ENCODE assay signal across 12 cellular contexts in the genomic region with DNA sequence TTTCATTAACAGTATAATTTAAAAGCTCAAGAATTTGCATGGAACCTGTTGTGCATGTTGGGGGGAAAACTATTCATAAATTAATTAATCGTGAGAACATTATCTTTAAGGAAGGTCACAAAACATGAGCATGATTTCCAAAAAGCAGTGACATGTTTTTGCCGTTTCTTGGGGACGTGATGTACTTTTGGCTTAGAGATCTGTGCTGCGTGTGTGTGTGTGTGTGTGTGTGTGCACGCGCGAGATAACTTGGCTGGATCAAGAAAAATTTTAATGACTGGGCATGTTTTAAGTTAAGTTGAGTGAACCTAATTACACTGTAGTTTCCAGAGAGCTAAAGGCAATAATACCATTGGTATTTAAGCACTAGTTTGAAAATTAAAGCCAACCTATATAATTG. TPM values are rescaled to one million over a fixed set of nuclear protein-coding genes. Genes with fewer than 3 reads are reported as not detected.
DNase-seq lines count a peak whose midpoint lies in the region; ATAC-seq and TF ChIP-seq lines count a peak whose summit lies in the region.
"Had no signal": no experiment of that assay in that cellular context is flagged by ENCODE, and none has a peak within 500 bp of the region (broad histone marks: within the 10 kb centered on the region; RNA-seq: fewer than 3 reads in every experiment).

No MANE protein-coding gene starts in this region.

- H3K27ac ChIP-seq in VCaP (peak overlapping the region; percentile 72), esophagus squamous epithelium (peak overlapping the region in 3 of 4 donors; percentile 65 to 70 (median 67)), testis (peak overlapping the region; percentile 76 to 79)

- no peak for TF ChIP-seq CTCF in VCaP (conservative IDR thresholded peaks at IDR 0.05)
- no peak for TF ChIP-seq CTCF in esophagus squamous epithelium (IDR thresholded peaks at IDR 0.05)
- no peak for TF ChIP-seq CTCF in natural killer cell (IDR thresholded peaks at IDR 0.05)
- TF ChIP-seq CTCF in testis (IDR thresholded peaks at IDR 0.05) = no peak

- H3K36me3 ChIP-seq in esophagus squamous epithelium = peaks cover 0 to 29% (median 0%) of the 10 kb centered on the region in 3 donors
- no peaks in the 10 kb centered on the region for H3K36me3 ChIP-seq in testis (ENCODE audit: low read depth, missing control alignments)

- WGBS in esophagus squamous epithelium, 2 donors = 19 to 36% methylated on average over 7 of the region's 7 CpGs
- WGBS in testis, 2 donors = 35 to 37% methylated on average over 7 of the region's 7 CpGs

- DNase-seq in esophagus squamous epithelium (lab: John Stamatoyannopoulos, UW) (no peak), natural killer cell (no peak), testis (peak; percentile 63), posterior vena cava (ENCODE audit: low spot score) (no peak), activated T-cell treated with anti-CD3 and anti-CD28 coated beads for 4 hours (no peak)
- DNase-seq: amniotic stem cell; NCI-H1092; NCI-H82; stimulated activated naive CD4-positive, alpha-beta T cell had no signal

- H3K4me3 ChIP-seq in esophagus squamous epithelium = peak overlapping the region in 1 of 4 donors; percentile 29
- H3K4me3 ChIP-seq in testis = no peak overlapping the region

- ATAC-seq in natural killer cell (peak in 2 of 3 donors; percentile 6 to 12), GM21367 (IDR thresholded peaks at IDR 0.05; ENCODE audit: unreplicated experiment) (no peak), GM19452 (IDR thresholded peaks at IDR 0.05; ENCODE audit: unreplicated experiment) (no peak)

- H3K4me1 Mint-ChIP-seq in natural killer cell = peaks cover 87 to 95% of the 10 kb centered on the region in 2 donors

- H3K9me3 Mint-ChIP-seq in natural killer cell = no peaks in the 10 kb centered on the region

- peaks cover 5 to 87% (median 25%) of the 10 kb centered on the region in 3 donors for H3K4me1 ChIP-seq in esophagus squamous epithelium
- H3K4me1 ChIP-seq in testis = peaks cover 14% of the 10 kb centered on the region

- H3K36me3 Mint-ChIP-seq in natural killer cell = no peaks in the 10 kb centered on the region

- peak overlapping the region; percentile 63 to 78 for H3K27ac Mint-ChIP-seq in natural killer cell

- no peaks in the 10 kb centered on the region for H3K9me3 ChIP-seq in esophagus squamous epithelium
- H3K9me3 ChIP-seq in testis = no peaks in the 10 kb centered on the region

- H3K4me3 Mint-ChIP-seq in natural killer cell = peak overlapping the region; percentile 89

- peaks cover 0 to 8% (median 0%) of the 10 kb centered on the region in 4 donors for H3K27me3 ChIP-seq in esophagus squamous epithelium
- no peaks in the 10 kb centered on the region for H3K27me3 ChIP-seq in testis

- intact Hi-C loops in esophagus squamous epithelium (cut with DNase I) = no loop called here
- intact Hi-C loops in natural killer cell (cut with micrococcal nuclease) = loop anchor here (2.0 kb wide), 1 partner anchor 16 kb away; no protein-coding TSS in a partner anchor
- intact Hi-C loops in testis (cut with DNase I; ENCODE audit: low total_unique reads) = no loop called here
- intact Hi-C loops in posterior vena cava (cut with DNase I) = no loop called here

- H3K27me3 Mint-ChIP-seq in natural killer cell (ENCODE audit: low read depth in 2 of 2) = no peaks in the 10 kb centered on the region

- TF ChIP-seq POLR2A in esophagus squamous epithelium (IDR thresholded peaks at IDR 0.05) (no peak), testis (IDR thresholded peaks at IDR 0.05) (no peak)

RNA-seq across cellular contexts. Expression of a gene that starts 51.4 kb away (rescaled TPM):
- total RNA-seq in esophagus squamous epithelium (100 to 1,000 TPM in 1 of 4 donors, 10 to 100 TPM in 3; 10.4 to 137 (median 18.8) TPM), natural killer cell (100 to 1,000 TPM; 104 to 224 (median 156) TPM), testis (10 to 100 TPM; 51.5 to 88.5 TPM), posterior vena cava (100 to 1,000 TPM; 188 to 208 TPM)
- 11.4 TPM for polyA plus RNA-seq in testis (ENCODE audit: insufficient read depth, low read depth, low replicate concordance)

Comparison
In these comparisons a context has a peak if more than half of its experiments do, and no peak if none do; other contexts are left out.
1. ATAC-seq: peak in natural killer cell (2 of 3); none in GM21367 (single experiment) and GM19452 (single experiment).
2. Peak in every context shown above with its lines, with median percentiles within 50 percentile points of each other: H3K27ac ChIP-seq.